20 cellular contexts compared by ENCODE assay signal in the genomic region with DNA sequence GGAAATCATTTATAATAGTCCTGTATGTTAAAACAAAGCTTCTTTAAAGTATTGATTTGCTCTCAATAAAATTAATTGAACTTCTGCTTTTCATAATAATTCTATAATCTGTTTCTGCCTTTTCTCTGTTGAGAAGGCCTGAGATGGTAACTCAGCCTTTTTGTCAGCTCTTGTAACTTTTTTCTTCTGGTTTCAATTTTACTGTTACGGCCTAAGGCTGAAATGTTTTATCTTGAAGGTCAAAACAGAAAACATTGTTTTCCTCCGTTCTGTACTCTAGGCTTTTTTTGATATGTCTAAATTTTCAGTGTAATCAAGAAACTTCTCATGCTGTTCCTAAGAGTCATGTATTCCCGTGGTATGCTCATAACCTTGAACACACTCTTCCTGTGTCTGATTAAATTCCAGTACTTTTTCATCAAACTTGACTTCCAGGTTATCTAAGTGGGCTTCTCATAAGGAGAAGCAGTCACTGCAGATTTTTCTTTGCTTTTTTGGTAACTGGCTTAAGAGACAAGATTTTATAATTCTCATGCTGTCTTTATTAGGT.
"Had no signal": no experiment of that assay in that cellular context is flagged by ENCODE, and none has a peak within 500 bp of the region (broad histone marks: within the 10 kb centered on the region; RNA-seq: fewer than 3 reads in every experiment).

No MANE protein-coding gene starts in this region.

- FAIRE-seq: kidney, TTC549 had no signal

- H3K4me1 ChIP-seq: left ventricle myocardium inferior, tibial nerve had no signal

- H3K9me3 ChIP-seq: left ventricle myocardium inferior, neutrophil, tibial nerve, vagina had no signal

- H3K27me3 ChIP-seq: hepatocyte, vagina had no signal

- H3K4me2 ChIP-seq: hepatocyte had no signal

- H3K27ac ChIP-seq: dorsolateral prefrontal cortex, hepatocyte, left ventricle myocardium inferior, neutrophil, tibial nerve, vagina had no signal

- ATAC-seq: activated CD8-positive, alpha-beta T cell treated with anti-CD3 and anti-CD28 coated beads for 36 hours; natural killer cell; stimulated activated naive B cell treated with anti-CD40 and anti-IgM and Interleukin-4, amounts not matched to agents 10 μg/mL and 1 μg/mL and 100 μg/mL, for 72 hours had no signal

- DNase-seq: activated B cell treated with CpG ODN at 0.5 μM for 24 hours; activated CD4-positive, alpha-beta T cell treated with anti-CD3 and anti-CD28 coated beads for 48 hours; activated CD8-positive, alpha-beta memory T cell treated with anti-CD3 and anti-CD28 coated beads, Interleukin-2, amount 50 U/mL, for 48 hours; activated CD8-positive, alpha-beta T cell treated with anti-CD3 and anti-CD28 coated beads for 36 hours; activated naive CD4-positive, alpha-beta T cell; dorsolateral prefrontal cortex; erythroblast; kidney; left ventricle myocardium inferior; mesenchymal stem cell; natural killer cell; retina; stimulated activated CD4-positive, alpha-beta T cell treated with anti-CD3 and anti-CD28 coated beads, Interleukin-2, amount 100 ng/mL, for 48 hours; stimulated activated naive B cell treated with anti-CD40 and anti-IgM and Interleukin-4, amounts not matched to agents 10 μg/mL and 1 μg/mL and 100 μg/mL, for 72 hours; T-helper 2 cell had no signal

- H3K4me3 ChIP-seq: dorsolateral prefrontal cortex, hepatocyte, left ventricle myocardium inferior, tibial nerve, vagina had no signal

- H3K36me3 ChIP-seq: left ventricle myocardium inferior, neutrophil, tibial nerve, vagina had no signal

- H2AFZ ChIP-seq: hepatocyte had no signal

- H3K79me2 ChIP-seq: hepatocyte had no signal
